In the genomic region with DNA sequence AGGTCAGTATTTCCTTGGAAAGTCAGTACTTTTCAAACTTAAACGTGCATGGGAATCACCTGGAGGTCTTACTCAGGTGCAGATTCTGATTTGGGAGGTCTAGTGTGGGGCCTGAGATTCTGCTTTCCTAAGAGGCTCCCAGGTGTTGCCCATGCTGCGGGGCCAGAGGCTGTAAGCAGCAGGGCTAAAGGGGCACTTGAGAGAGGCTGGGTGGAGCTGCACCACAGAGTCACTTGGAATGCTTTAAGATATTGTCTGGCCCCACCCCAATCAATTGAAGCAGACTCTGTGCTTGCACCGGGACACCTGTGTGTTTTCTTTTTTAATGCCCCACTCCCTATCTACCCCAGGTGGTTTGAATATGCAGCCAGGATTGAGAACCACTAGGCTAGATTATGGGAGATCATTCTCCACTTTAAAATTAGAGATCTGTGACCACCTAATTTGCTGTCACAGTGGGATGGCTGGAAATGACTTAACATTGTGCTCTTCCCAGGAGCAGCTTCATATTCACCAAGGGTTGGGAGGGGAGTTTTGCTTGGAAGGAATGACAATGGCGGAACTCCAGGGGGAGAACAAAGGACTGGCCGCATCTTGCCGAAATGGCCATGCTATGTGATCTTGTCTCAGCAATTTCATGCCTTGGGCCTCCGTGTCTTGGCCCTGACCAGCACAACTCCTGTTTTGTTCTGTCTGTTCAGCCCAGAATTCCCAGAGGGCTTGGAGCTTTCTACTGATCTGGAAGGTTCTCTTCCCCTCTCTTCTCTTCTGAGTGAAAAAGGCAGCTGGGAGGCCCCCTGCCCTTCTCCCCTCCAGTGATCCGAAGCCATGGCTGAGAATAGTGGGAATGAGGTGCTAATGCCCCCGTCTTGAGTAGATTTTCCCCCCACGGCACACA, we compare ENCODE assay signal across 17 cellular contexts.
A peak's percentile ranks its signal among the peaks of the same experiment; 100 is the strongest.
DNase-seq lines count a peak whose midpoint lies in the region; ATAC-seq, FAIRE-seq and TF ChIP-seq lines count a peak whose summit lies in the region.
"Had no signal": no experiment of that assay in that cellular context is flagged by ENCODE, and none has a peak within 500 bp of the region (broad histone marks: within the 10 kb centered on the region; RNA-seq: fewer than 3 reads in every experiment).

No MANE protein-coding gene starts in this region.

- H3K9me3 ChIP-seq in trophoblast cell (ENCODE audit: insufficient read depth, low read depth, low read length), result peaks cover 2% of the 10 kb centered on the region
- H3K9me3 ChIP-seq in right lobe of liver, result no peaks in the 10 kb centered on the region
- H3K9me3 ChIP-seq: SJCRH30 had no signal

- no peak overlapping the region for H3K4me3 Mint-ChIP-seq in mesothelial cell of epicardium
- H3K4me3 Mint-ChIP-seq in stimulated activated effector memory CD8-positive, alpha-beta T cell treated with anti-CD3 and anti-CD28 coated beads, Interleukin-12 subunit alpha, Interleukin-12 subunit beta, amount 100 ng/mL, for 72 hours, result no peak overlapping the region

- no peak for ATAC-seq in stimulated activated effector memory CD8-positive, alpha-beta T cell treated with anti-CD3 and anti-CD28 coated beads, Interleukin-12 subunit alpha, Interleukin-12 subunit beta, amount 100 ng/mL, for 72 hours
- ATAC-seq in right lobe of liver, result no peak
- ATAC-seq: K562, PC-3 had no signal

- H3K79me2 ChIP-seq in trophoblast cell (ENCODE audit: control insufficient read depth, insufficient read depth, low read length, poor library complexity), result no peaks in the 10 kb centered on the region

- peaks cover 13% of the 10 kb centered on the region for H3K4me1 Mint-ChIP-seq in mesothelial cell of epicardium
- H3K4me1 Mint-ChIP-seq in stimulated activated effector memory CD8-positive, alpha-beta T cell treated with anti-CD3 and anti-CD28 coated beads, Interleukin-12 subunit alpha, Interleukin-12 subunit beta, amount 100 ng/mL, for 72 hours, result no peaks in the 10 kb centered on the region

- H3K4me3 ChIP-seq in bronchial epithelial cell (ENCODE audit: low read depth, low read length), result no peak overlapping the region
- no peak overlapping the region for H3K4me3 ChIP-seq in trophoblast cell (ENCODE audit: low read depth, low read length)
- no peak overlapping the region for H3K4me3 ChIP-seq in right lobe of liver
- H3K4me3 ChIP-seq: K562, SJCRH30 had no signal

- H3K18ac ChIP-seq in trophoblast cell (ENCODE audit: low read length), result no peak overlapping the region

- no peak overlapping the region for H4K91ac ChIP-seq in trophoblast cell (ENCODE audit: low read depth, low read length)

- no peaks in the 10 kb centered on the region for H3K79me1 ChIP-seq in trophoblast cell (ENCODE audit: low read length)

- no peak overlapping the region for H2BK5ac ChIP-seq in trophoblast cell (ENCODE audit: low read depth, low read length, poor library complexity)

- no peak overlapping the region for H2AK5ac ChIP-seq in trophoblast cell (ENCODE audit: low read length)

- no peak overlapping the region for H2BK120ac ChIP-seq in trophoblast cell (ENCODE audit: insufficient read depth, low read length, poor library complexity)

- no peaks in the 10 kb centered on the region for H3K36me3 ChIP-seq in bronchial epithelial cell (ENCODE audit: control insufficient read depth, insufficient read depth, low read length)
- no peaks in the 10 kb centered on the region for H3K36me3 ChIP-seq in trophoblast cell (ENCODE audit: control insufficient read depth in 1 of 2, insufficient read depth in 2 of 2, low read length in 2 of 2)
- H3K36me3 ChIP-seq in right lobe of liver, result no peaks in the 10 kb centered on the region
- H3K36me3 ChIP-seq: SJCRH30 had no signal

- H3K9ac ChIP-seq in trophoblast cell (ENCODE audit: low read length), result no peak overlapping the region

- no peak overlapping the region for H2BK12ac ChIP-seq in trophoblast cell (ENCODE audit: low read length)

- WGBS in trophoblast cell (ENCODE audit: extremely low coverage, insufficient coverage, insufficient read length), result no CpG with 5 or more reads among the region's 10 CpGs
- WGBS in right lobe of liver (ENCODE audit: insufficient coverage, low coverage, low lambda C conversion rate, missing lambda C conversion rate), result 75% methylated on average over 6 of the region's 10 CpGs

- no peaks in the 10 kb centered on the region for H3K36me3 Mint-ChIP-seq in mesothelial cell of epicardium
- H3K36me3 Mint-ChIP-seq in stimulated activated effector memory CD8-positive, alpha-beta T cell treated with anti-CD3 and anti-CD28 coated beads, Interleukin-12 subunit alpha, Interleukin-12 subunit beta, amount 100 ng/mL, for 72 hours, result no peaks in the 10 kb centered on the region

- no peak for TF ChIP-seq CTCF in bronchial epithelial cell (IDR thresholded peaks at IDR 0.05; ENCODE audit: insufficient read depth, low read length, severe bottlenecking)
- no peak for TF ChIP-seq CTCF in mesothelial cell of epicardium (IDR thresholded peaks at IDR 0.05; ENCODE audit: unreplicated experiment)
- no peak for TF ChIP-seq CTCF in right lobe of liver (IDR thresholded peaks at IDR 0.05)

- H3K4ac ChIP-seq in trophoblast cell (ENCODE audit: low read depth, low read length), result no peak overlapping the region

- H3K27ac ChIP-seq in trophoblast cell (ENCODE audit: low read depth, low read length) (no peak overlapping the region), right lobe of liver (no peak overlapping the region)
- H3K27ac ChIP-seq: SJCRH30 had no signal

- H3K27me3 ChIP-seq in bronchial epithelial cell (ENCODE audit: control insufficient read depth, insufficient read depth, low read length), result peaks cover 6% of the 10 kb centered on the region
- H3K27me3 ChIP-seq in trophoblast cell (ENCODE audit: insufficient read depth, low read length), result no peaks in the 10 kb centered on the region
- no peaks in the 10 kb centered on the region for H3K27me3 ChIP-seq in right lobe of liver
- H3K27me3 ChIP-seq: SJCRH30 had no signal

- FAIRE-seq in bronchial epithelial cell (lab: Jason Lieb, UNC), result peak; percentile 28
- FAIRE-seq: K562 had no signal

- no peak overlapping the region for H2AFZ ChIP-seq in trophoblast cell (ENCODE audit: insufficient read depth, low read length, poor library complexity)

- H3K23ac ChIP-seq in trophoblast cell (ENCODE audit: low read length), result no peak overlapping the region

- H3K14ac ChIP-seq in trophoblast cell (ENCODE audit: low read length), result no peak overlapping the region

- no peaks in the 10 kb centered on the region for H3K4me1 ChIP-seq in trophoblast cell (ENCODE audit: control insufficient read depth in 1 of 2, insufficient read depth in 2 of 2, low read length in 2 of 2)
- H3K4me1 ChIP-seq in right lobe of liver, result no peaks in the 10 kb centered on the region
- H3K4me1 ChIP-seq: SJCRH30 had no signal

- no peak overlapping the region for H4K12ac ChIP-seq in trophoblast cell (ENCODE audit: low read depth, low read length)

- peak overlapping the region; percentile 90 for H3K27ac Mint-ChIP-seq in mesothelial cell of epicardium
- H3K27ac Mint-ChIP-seq in stimulated activated effector memory CD8-positive, alpha-beta T cell treated with anti-CD3 and anti-CD28 coated beads, Interleukin-12 subunit alpha, Interleukin-12 subunit beta, amount 100 ng/mL, for 72 hours, result peak overlapping the region; percentile 54

- no peaks in the 10 kb centered on the region for H3K9me3 Mint-ChIP-seq in mesothelial cell of epicardium
- H3K9me3 Mint-ChIP-seq in stimulated activated effector memory CD8-positive, alpha-beta T cell treated with anti-CD3 and anti-CD28 coated beads, Interleukin-12 subunit alpha, Interleukin-12 subunit beta, amount 100 ng/mL, for 72 hours, result no peaks in the 10 kb centered on the region

- H4K8ac ChIP-seq in trophoblast cell (ENCODE audit: low read depth, low read length), result no peak overlapping the region

- H3K27me3 Mint-ChIP-seq in mesothelial cell of epicardium (ENCODE audit: low read depth), result peaks cover 37% of the 10 kb centered on the region

- intact Hi-C loops in right lobe of liver (cut with DNase I), result loop anchor here in 1 of 2 donors (10.0 kb wide), 1 partner anchor 195 kb away; no protein-coding TSS in a partner anchor

- TF ChIP-seq POLR2A in right lobe of liver (IDR thresholded peaks at IDR 0.05), result no peak

- no peak overlapping the region for H3K4me2 ChIP-seq in trophoblast cell (ENCODE audit: low read length)

- DNase-seq in ELF-1 (ENCODE audit: low read depth, low spot score) (peak; percentile 43), bronchial epithelial cell (ENCODE audit: low read depth) (no peak), mesothelial cell of epicardium (ENCODE audit: low spot score in 2 of 2, unreplicated experiment in 2 of 2) (no peak), trophoblast cell (no peak), NCI-H446 treated with DMSO at 0.1 percent for 48 hours (lab: John Stamatoyannopoulos, UW) (no peak), right lobe of liver (no peak)
- no peak for DNase-seq in stimulated activated effector memory CD8-positive, alpha-beta T cell treated with anti-CD3 and anti-CD28 coated beads, Interleukin-12 subunit alpha, Interleukin-12 subunit beta, amount 100 ng/mL, for 72 hours (ENCODE audit: low spot score in 2 of 2)
- DNase-seq: AML-193, COR-L47, EL, NCI-H1417, NCI-H2029, NCI-H510A, NCI-H774, PC-3 had no signal
